In the genomic region with DNA sequence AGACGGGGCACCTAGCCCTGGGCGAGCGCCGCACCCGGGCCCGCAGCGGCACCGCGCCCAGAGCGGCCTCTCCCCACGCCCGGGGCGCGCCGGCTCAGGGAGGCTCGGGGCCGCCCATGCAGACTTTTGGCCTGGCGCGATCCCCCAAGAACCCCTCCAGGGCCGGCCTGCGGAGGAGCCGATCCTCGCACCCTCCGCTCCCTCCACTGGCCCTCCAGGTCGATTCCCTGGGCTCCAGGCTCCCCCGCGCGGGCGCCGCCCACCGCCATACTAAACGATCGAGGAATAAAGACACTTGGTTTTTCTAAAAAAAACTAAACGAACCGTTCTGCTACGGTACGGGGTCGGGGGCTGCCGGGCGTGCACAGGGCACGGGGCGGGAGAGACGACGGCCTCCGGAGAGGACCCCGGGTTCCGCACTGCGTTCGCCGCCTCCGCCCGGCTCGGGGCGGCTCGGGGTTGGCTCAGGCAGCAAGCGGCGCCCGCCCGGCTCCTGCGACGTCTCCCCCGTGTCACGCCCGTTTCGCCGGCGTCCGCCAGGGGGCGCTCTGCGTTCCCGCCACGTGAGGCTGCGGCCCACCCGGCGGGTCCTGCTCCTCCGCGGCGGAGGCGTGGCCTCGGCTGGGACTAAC, we compare ENCODE assay signal across 8 cellular contexts. TPM values are rescaled to one million over a fixed set of nuclear protein-coding genes. Genes with fewer than 3 reads are reported as not detected.
DNase-seq lines count a peak whose midpoint lies in the region; TF ChIP-seq lines count a peak whose summit lies in the region.

No MANE protein-coding gene starts in this region.

- H3K27ac Mint-ChIP-seq in neural progenitor cell = no peak overlapping the region

- peaks cover 6% of the 10 kb centered on the region for H3K27me3 Mint-ChIP-seq in neural progenitor cell (ENCODE audit: insufficient read depth, low read depth)

- H3K36me3 ChIP-seq in HAP-1 (replicated peaks) = no peaks in the 10 kb centered on the region; the same call in 1 of the 2 replicates
- H3K36me3 ChIP-seq in neural progenitor cell = no peaks in the 10 kb centered on the region
- H3K36me3 ChIP-seq in stomach smooth muscle (ENCODE audit: control insufficient read depth in 2 of 2, insufficient read depth in 2 of 2, low read length in 2 of 2) = peaks cover 2 to 11% of the 10 kb centered on the region in 2 donors

- peaks cover 23% of the 10 kb centered on the region for H3F3A ChIP-seq in neural progenitor cell (ENCODE audit: low read depth)

- H3K36me3 Mint-ChIP-seq in neural progenitor cell = no peaks in the 10 kb centered on the region

- H3K4me1 Mint-ChIP-seq in neural progenitor cell = peaks cover 23% of the 10 kb centered on the region

- H3K9me3 Mint-ChIP-seq in neural progenitor cell = no peaks in the 10 kb centered on the region

- H3K9me3 ChIP-seq in HAP-1 = no peaks in the 10 kb centered on the region
- no peaks in the 10 kb centered on the region for H3K9me3 ChIP-seq in neural progenitor cell (ENCODE audit: low read depth)
- no peaks in the 10 kb centered on the region for H3K9me3 ChIP-seq in stomach smooth muscle (ENCODE audit: control insufficient read depth in 2 of 2, low read length in 2 of 2)

- H3K27ac ChIP-seq in neural progenitor cell (no peak overlapping the region), stomach smooth muscle (ENCODE audit: low read length) (peak overlapping the region; percentile 82)

- peak overlapping the region; percentile 49 for H3K9ac ChIP-seq in neural progenitor cell
- peak overlapping the region; percentile 62 to 64 for H3K9ac ChIP-seq in stomach smooth muscle (ENCODE audit: low read length in 2 of 2)

- H3K27me3 ChIP-seq in HAP-1 (ENCODE audit: low read depth) (no peaks in the 10 kb centered on the region), neural progenitor cell (peaks cover 19% of the 10 kb centered on the region), stomach smooth muscle (ENCODE audit: control insufficient read depth in 1 of 2, insufficient read depth in 2 of 2, low read length in 2 of 2) (no peaks in the 10 kb centered on the region)

- H3K4me3 Mint-ChIP-seq in neural progenitor cell = peak overlapping the region; percentile 85

- peak overlapping the region; percentile 97 for H3K4me2 ChIP-seq in neural progenitor cell

- H3K4me3 ChIP-seq in HAP-1 (peak overlapping the region; percentile 57), foreskin fibroblast (ENCODE audit: low read depth in 1 of 2, low read length in 2 of 2) (peak overlapping the region; percentile 45 to 58), neural progenitor cell (peak overlapping the region; percentile 61), stomach smooth muscle (ENCODE audit: low read length in 2 of 2) (peak overlapping the region; percentile 38 to 76)

- no peaks in the 10 kb centered on the region for H4K20me1 ChIP-seq in neural progenitor cell (ENCODE audit: low read depth)

- DNase-seq in GF-D8 (lab: John Stamatoyannopoulos, UW) (peak; percentile 70), HAP-1 (ENCODE audit: low spot score in 2 of 2) (peak; percentile 89 to 96), M059J (ENCODE audit: low read depth) (peak; percentile 84), SHP77 treated with DMSO at 0.1 percent for 48 hours (lab: John Stamatoyannopoulos, UW) (peak; percentile 58), activated gamma-delta T cell treated with Interleukin-2 at 50 U/mL for 16 hours (peak; percentile 98), foreskin fibroblast (peak; percentile 87 to 98), neural progenitor cell (ENCODE audit: low spot score) (peak; percentile 98)

- peak overlapping the region; percentile 89 for H2AFZ ChIP-seq in neural progenitor cell (replicated peaks)

- TF ChIP-seq CTCF in foreskin fibroblast (IDR thresholded peaks at IDR 0.05; ENCODE audit: low read depth, low read length) (peak; percentile 56), neural progenitor cell (IDR thresholded peaks at IDR 0.05) (peak; percentile 81)

- in situ Hi-C loops in HAP-1 (cut with MboI; ENCODE audit: low sequenced_read_pairs) = no loop called here

- H3K4me1 ChIP-seq in HAP-1 (peaks cover 17% of the 10 kb centered on the region), neural progenitor cell (peaks cover 15% of the 10 kb centered on the region), stomach smooth muscle (ENCODE audit: control insufficient read depth, insufficient read depth, low read length) (peaks cover 61% of the 10 kb centered on the region)

- H3K79me2 ChIP-seq in neural progenitor cell (ENCODE audit: low read depth) = peaks cover 3% of the 10 kb centered on the region

RNA-seq across cellular contexts. Expression of a gene that starts 0.4 kb away (rescaled TPM):
- total RNA-seq in M059J (2014; rRNA removed; shearing (Covaris generic)) = 0.34 and 0.37 TPM in 2 replicates
- total RNA-seq in neural progenitor cell (ENCODE audit: low replicate concordance) = 3.3 and 5.0 TPM in 2 replicates

RNA-seq across cellular contexts. Expression of a gene that starts 7.8 kb away (rescaled TPM):
- 0.17 TPM in 1 of 2 replicates, not detected in the other for total RNA-seq in M059J (2014; rRNA removed; shearing (Covaris generic))
- 0.15 and 5.1 TPM in 2 replicates for total RNA-seq in neural progenitor cell (ENCODE audit: low replicate concordance)

RNA-seq across cellular contexts. Expression of a gene that starts 14.8 kb away (rescaled TPM):
- 247 and 491 TPM in 2 replicates for total RNA-seq in M059J (2014; rRNA removed; shearing (Covaris generic))
- 84.6 and 256 TPM in 2 replicates for total RNA-seq in neural progenitor cell (ENCODE audit: low replicate concordance)

RNA-seq across cellular contexts. Expression of a gene that starts 32.7 kb away (rescaled TPM):
- 0.17 and 0.84 TPM in 2 replicates for total RNA-seq in M059J (2014; rRNA removed; shearing (Covaris generic))
- 2.1 and 3.0 TPM in 2 replicates for total RNA-seq in neural progenitor cell (ENCODE audit: low replicate concordance)

RNA-seq across cellular contexts. Expression of a gene that starts 34.7 kb away (rescaled TPM):
- 25.8 and 26.0 TPM in 2 replicates for total RNA-seq in M059J (2014; rRNA removed; shearing (Covaris generic))
- 68.3 and 84.7 TPM in 2 replicates for total RNA-seq in neural progenitor cell (ENCODE audit: low replicate concordance)
